21 cellular contexts compared by ENCODE assay signal in genomic region chr6:98124176-98124575, GRCh38.
A peak's percentile ranks its signal among the peaks of the same experiment; 100 is the strongest.
DNase-seq lines count a peak whose midpoint lies in the region; ATAC-seq and TF ChIP-seq lines count a peak whose summit lies in the region.
"Had no signal": no experiment of that assay in that cellular context is flagged by ENCODE, and none has a peak within 500 bp of the region (broad histone marks: within the 10 kb centered on the region; RNA-seq: fewer than 3 reads in every experiment).

No MANE protein-coding gene starts in this region.

- H3K4me1 Mint-ChIP-seq in activated naive CD4-positive, alpha-beta T cell treated with anti-CD3 and anti-CD28 coated beads for 36 hours (ENCODE audit: low read depth), result no peaks in the 10 kb centered on the region

- peak overlapping the region; percentile 61 for H3K9ac ChIP-seq in PC-3 (ENCODE audit: low read length)

- intact Hi-C loops in PC-3 (cut with micrococcal nuclease), result no loop called here
- intact Hi-C loops in activated naive CD4-positive, alpha-beta T cell treated with anti-CD3 and anti-CD28 coated beads for 36 hours (cut with micrococcal nuclease), result no loop called here

- no peaks in the 10 kb centered on the region for H3K9me3 ChIP-seq in PC-3 (ENCODE audit: low read length)
- H3K9me3 ChIP-seq: A549, MG63, SJCRH30 had no signal

- no peak overlapping the region for H3K4me3 Mint-ChIP-seq in activated naive CD4-positive, alpha-beta T cell treated with anti-CD3 and anti-CD28 coated beads for 36 hours

- H3K27ac ChIP-seq in PC-3 (ENCODE audit: low read length), result peak overlapping the region; percentile 95
- H3K27ac ChIP-seq: A549, C4-2B, HL-60, SJCRH30 had no signal

- no peaks in the 10 kb centered on the region for H3K27me3 Mint-ChIP-seq in activated naive CD4-positive, alpha-beta T cell treated with anti-CD3 and anti-CD28 coated beads for 36 hours (ENCODE audit: low read depth)

- TF ChIP-seq CTCF in PC-3 (conservative IDR thresholded peaks at IDR 0.05; ENCODE audit: low read depth, low read length), result no peak

- no peaks in the 10 kb centered on the region for H3K36me3 Mint-ChIP-seq in activated naive CD4-positive, alpha-beta T cell treated with anti-CD3 and anti-CD28 coated beads for 36 hours (ENCODE audit: low read depth)

- peak; percentile 38 for ATAC-seq in PC-3
- ATAC-seq: A549 had no signal

- H4K20me1 ChIP-seq in PC-3 (ENCODE audit: low read length), result no peaks in the 10 kb centered on the region

- H3K4me3 ChIP-seq in PC-3 (ENCODE audit: low read length), result no peak overlapping the region
- H3K4me3 ChIP-seq: A549, MG63, SJCRH30 had no signal

- no peaks in the 10 kb centered on the region for H3K36me3 ChIP-seq in PC-3 (ENCODE audit: low read depth, low read length)
- H3K36me3 ChIP-seq: MG63, SJCRH30 had no signal

- H3K4me2 ChIP-seq in PC-3 (ENCODE audit: low read length), result peak overlapping the region; percentile 61
- H3K4me2 ChIP-seq: A549 had no signal

- peaks cover 20% of the 10 kb centered on the region for H3K4me1 ChIP-seq in PC-3 (ENCODE audit: insufficient read depth, low read length)
- H3K4me1 ChIP-seq: A549, SJCRH30 had no signal

- no peaks in the 10 kb centered on the region for H3K9me2 ChIP-seq in PC-3 (replicated peaks; ENCODE audit: low read length)

- no peak overlapping the region for H2AFZ ChIP-seq in PC-3 (ENCODE audit: low read length)

- CTCF ChIA-PET in PC-3 (lab: Charles Lee), result interaction anchor here (0.6 kb wide), 1 partner anchor 624 kb away, joined by 6 read pairs; no protein-coding TSS in a partner anchor
- CTCF ChIA-PET in activated naive CD4-positive, alpha-beta T cell treated with anti-CD3 and anti-CD28 coated beads for 36 hours (lab: Charles Lee), result no interaction called here

- BruUV-seq in PC-3 (replicated peaks; lab: Mats Ljungman, UMichigan), result no TSS peak

- DNase-seq in Daoy (ENCODE audit: low read depth) (peak; percentile 22), PC-3 (peak; percentile 81), astrocyte of the hippocampus (ENCODE audit: low read depth, low spot score) (peak; percentile 31), kidney glomerular epithelial cell (lab: John Stamatoyannopoulos, UW) (peak; percentile 33), OCI-M1 (lab: John Stamatoyannopoulos, UW) (no peak), DMS153 treated with DMSO at 0.1 percent for 48 hours (lab: John Stamatoyannopoulos, UW; ENCODE audit: unreplicated experiment) (no peak), NCI-H82 treated with DMSO at 0.1 percent for 48 hours (lab: John Stamatoyannopoulos, UW; ENCODE audit: unreplicated experiment) (no peak)
- DNase-seq in activated naive CD4-positive, alpha-beta T cell treated with anti-CD3 and anti-CD28 coated beads for 36 hours, result no peak
- DNase-seq: COR-L47, DMS53, GOT3, KG1, MG63, NCI-H1105, NCI-H1930, NCI-H2171, NCI-H774, SJCRH30 had no signal

- no peak overlapping the region for H3K27ac Mint-ChIP-seq in activated naive CD4-positive, alpha-beta T cell treated with anti-CD3 and anti-CD28 coated beads for 36 hours

- POLR2A ChIA-PET in PC-3 (lab: Charles Lee; ENCODE audit: unreplicated experiment), result no interaction called here

- no peaks in the 10 kb centered on the region for H3K27me3 ChIP-seq in PC-3 (ENCODE audit: low read length)
- H3K27me3 ChIP-seq: MG63, SJCRH30 had no signal

- no peaks in the 10 kb centered on the region for H3F3A ChIP-seq in PC-3 (ENCODE audit: low read length, unreplicated experiment)

- no peaks in the 10 kb centered on the region for H3K79me2 ChIP-seq in PC-3 (ENCODE audit: low read length)

- H3K9me3 Mint-ChIP-seq in activated naive CD4-positive, alpha-beta T cell treated with anti-CD3 and anti-CD28 coated beads for 36 hours, result peaks cover 3% of the 10 kb centered on the region

Comparison
In these comparisons a context has a peak if more than half of its experiments do, and no peak if none do; other contexts are left out.
1. DNase-seq: peak in Daoy (single experiment), PC-3 (single experiment), astrocyte of the hippocampus (single experiment) and kidney glomerular epithelial cell (single experiment); none in activated naive CD4-positive, alpha-beta T cell treated with anti-CD3 and anti-CD28 coated beads for 36 hours (single experiment), OCI-M1 (single experiment), DMS153 treated with DMSO at 0.1 percent for 48 hours (single experiment) and NCI-H82 treated with DMSO at 0.1 percent for 48 hours (single experiment).